In genomic region chr9:125150349-125151245, GRCh38 we compare ENCODE assay signal across 18 cellular contexts. TPM values are rescaled to one million over a fixed set of nuclear protein-coding genes. Genes with fewer than 3 reads are reported as not detected.
DNase-seq lines count a peak whose midpoint lies in the region; ATAC-seq, FAIRE-seq and TF ChIP-seq lines count a peak whose summit lies in the region.
"Had no signal": no experiment of that assay in that cellular context is flagged by ENCODE, and none has a peak within 500 bp of the region (broad histone marks: within the 10 kb centered on the region; RNA-seq: fewer than 3 reads in every experiment).

No MANE protein-coding gene starts in this region.

- CTCF ChIA-PET in naive thymus-derived CD4-positive, alpha-beta T cell (lab: Charles Lee): no interaction called here

- peak; percentile 6 for FAIRE-seq in H54 (lab: Jason Lieb, UNC)
- FAIRE-seq: GM19239, HTR-8/SVneo had no signal

- DNase-seq in H54 (ENCODE audit: insufficient read length, low spot score) (no peak), RKO (ENCODE audit: low spot score) (peak; percentile 0), NCI-H526 treated with DMSO at 0.1 percent for 48 hours (lab: John Stamatoyannopoulos, UW) (no peak)
- DNase-seq in naive thymus-derived CD4-positive, alpha-beta T cell: no peak
- DNase-seq in activated effector memory CD4-positive, alpha-beta T cell treated with anti-CD3 and anti-CD28 coated beads, Interleukin-2, amount 50 U/mL, for 16 hours: no peak
- DNase-seq: Caco-2, EL, H7, NCI-H1105 treated with DMSO at 0.1 percent for 48 hours, NCI-H1694 treated with DMSO at 0.1 percent for 48 hours, NCI-H748 treated with DMSO at 0.1 percent for 48 hours, PC-3 had no signal

- no peak overlapping the region for H3K4me3 Mint-ChIP-seq in naive thymus-derived CD4-positive, alpha-beta T cell

- TF ChIP-seq POLR2A in H54 (IDR thresholded peaks at IDR 0.05; ENCODE audit: low read depth, low read length): no peak

- peaks cover 3 to 28% (median 14%) of the 10 kb centered on the region in 7 donors for H3K4me1 Mint-ChIP-seq in naive thymus-derived CD4-positive, alpha-beta T cell

- H3K4me3 ChIP-seq in naive thymus-derived CD4-positive, alpha-beta T cell (ENCODE audit: low read length): no peak overlapping the region
- H3K4me3 ChIP-seq: SJSA1 had no signal

- no peaks in the 10 kb centered on the region for H3K9me3 Mint-ChIP-seq in naive thymus-derived CD4-positive, alpha-beta T cell

- H3K9me3 ChIP-seq in naive thymus-derived CD4-positive, alpha-beta T cell (ENCODE audit: control insufficient read depth in 2 of 3, low read length in 3 of 3): no peaks in the 10 kb centered on the region
- H3K9me3 ChIP-seq: Caco-2, SJSA1 had no signal

- peaks cover 0 to 38% (median 16%) of the 10 kb centered on the region in 5 donors for H3K36me3 Mint-ChIP-seq in naive thymus-derived CD4-positive, alpha-beta T cell

- peak overlapping the region in 6 of 9 donors; percentile 6 to 53 (median 41) for H3K27ac Mint-ChIP-seq in naive thymus-derived CD4-positive, alpha-beta T cell

- H3K27me3 Mint-ChIP-seq in naive thymus-derived CD4-positive, alpha-beta T cell: no peaks in the 10 kb centered on the region

- no peaks in the 10 kb centered on the region for H3K4me1 ChIP-seq in naive thymus-derived CD4-positive, alpha-beta T cell (ENCODE audit: control insufficient read depth in 2 of 2, insufficient read depth in 2 of 2, low read length in 2 of 2)
- H3K4me1 ChIP-seq: Caco-2 had no signal

- H3K36me3 ChIP-seq in naive thymus-derived CD4-positive, alpha-beta T cell (ENCODE audit: control insufficient read depth in 2 of 3, insufficient read depth in 3 of 3, low read length in 3 of 3): peaks cover 3 to 52% (median 12%) of the 10 kb centered on the region in 3 experiments

- POLR2A ChIA-PET in naive thymus-derived CD4-positive, alpha-beta T cell (lab: Charles Lee): interaction anchor here (0.5 to 3.4 kb wide), 3 partner anchors 61 to 184 kb away, joined by 3 to 16 read pairs (median 3); partner anchors contain the start of gene HSPA5

- no peaks in the 10 kb centered on the region for H3K27me3 ChIP-seq in naive thymus-derived CD4-positive, alpha-beta T cell (ENCODE audit: control insufficient read depth in 2 of 2, insufficient read depth in 2 of 2, low read length in 2 of 2)
- H3K27me3 ChIP-seq: SJSA1 had no signal

- intact Hi-C loops in naive thymus-derived CD4-positive, alpha-beta T cell (cut with micrococcal nuclease): no loop called here

- ATAC-seq in esophagus mucosa (peak; percentile 35), HG03025 (IDR thresholded peaks at IDR 0.05; ENCODE audit: low FRiP score, unreplicated experiment) (no peak)
- no peak for ATAC-seq in naive thymus-derived CD4-positive, alpha-beta T cell
- ATAC-seq: PC-3 had no signal

- no peak overlapping the region for H3K27ac ChIP-seq in naive thymus-derived CD4-positive, alpha-beta T cell (ENCODE audit: low read depth, low read length)
- H3K27ac ChIP-seq: HL-60, SJSA1 had no signal

RNA-seq across cellular contexts. Expression of gene SCAI, which starts 7.3 kb away (rescaled TPM):
- 3.0 TPM for total RNA-seq in esophagus mucosa
- 10 to 100 TPM; 12.8 to 23.9 (median 16.6) TPM for total RNA-seq in naive thymus-derived CD4-positive, alpha-beta T cell
- 1 to 10 TPM; 2.7 to 5.4 TPM for polyA plus RNA-seq in naive thymus-derived CD4-positive, alpha-beta T cell

RNA-seq across cellular contexts. Expression of gene PPP6C, which starts 39.0 kb away (rescaled TPM):
- total RNA-seq in esophagus mucosa: 38.8 TPM
- total RNA-seq in naive thymus-derived CD4-positive, alpha-beta T cell: 10 to 100 TPM; 32.9 to 54.2 (median 49.5) TPM
- 10 to 100 TPM; 54.3 to 56.5 TPM for polyA plus RNA-seq in naive thymus-derived CD4-positive, alpha-beta T cell

RNA-seq across cellular contexts. Expression of gene RABEPK, which starts 49.7 kb away (rescaled TPM):
- total RNA-seq in esophagus mucosa: 15.0 TPM
- 10 to 100 TPM; 10.7 to 19.5 (median 15.1) TPM for total RNA-seq in naive thymus-derived CD4-positive, alpha-beta T cell
- polyA plus RNA-seq in naive thymus-derived CD4-positive, alpha-beta T cell: 10 to 100 TPM; 31.1 to 52.5 TPM
